ENCODE assay signal across 24 cellular contexts in the genomic region with DNA sequence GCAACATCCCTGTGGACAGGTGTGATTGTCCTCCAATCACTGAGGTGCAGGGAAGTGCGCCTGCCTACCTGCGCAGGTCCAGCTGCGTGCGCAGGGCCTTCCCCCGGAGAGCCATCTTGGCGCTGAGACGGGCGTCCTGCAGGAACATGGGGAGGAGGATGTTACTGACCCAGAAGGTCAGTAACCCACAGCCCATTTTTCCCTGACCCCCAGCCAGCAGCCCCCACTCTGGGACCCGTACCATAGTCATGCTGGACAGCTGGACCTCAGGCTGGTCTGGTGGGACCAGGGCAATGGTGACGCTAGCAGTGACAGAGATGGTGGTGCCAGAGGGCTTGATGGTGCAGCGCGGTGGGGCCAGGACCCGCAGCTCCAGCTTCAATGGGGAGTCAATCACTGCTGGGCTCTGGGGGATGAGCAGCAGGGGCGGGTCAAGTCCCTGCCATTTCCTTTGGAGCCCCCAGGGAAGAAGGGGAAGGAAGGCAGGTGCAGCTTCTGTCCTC. TPM values are rescaled to one million over a fixed set of nuclear protein-coding genes. Genes with fewer than 3 reads are reported as not detected.
A peak's percentile ranks its signal among the peaks of the same experiment; 100 is the strongest.
DNase-seq lines count a peak whose midpoint lies in the region; ATAC-seq, FAIRE-seq and TF ChIP-seq lines count a peak whose summit lies in the region.
"Had no signal": no experiment of that assay in that cellular context is flagged by ENCODE, and none has a peak within 500 bp of the region (broad histone marks: within the 10 kb centered on the region; RNA-seq: fewer than 3 reads in every experiment).

No MANE protein-coding gene starts in this region.

- no peak for ATAC-seq in GM18517 (IDR thresholded peaks at IDR 0.05; ENCODE audit: unreplicated experiment)
- ATAC-seq: GM23338, PC-3, SK-N-SH treated with all-trans-retinoic acid at 6 μM for 48 hours had no signal

- DNase-seq in NCI-H2171 treated with DMSO at 0.1 percent for 48 hours (lab: John Stamatoyannopoulos, UW) (peak; percentile 23), NCI-H2171 (lab: John Stamatoyannopoulos, UW) (no peak), NCI-H1105 (lab: John Stamatoyannopoulos, UW) (peak; percentile 8), kidney (peak; percentile 70), caudate nucleus (lab: John Stamatoyannopoulos, UW) (no peak), NOMO-1 treated with DMSO at 0.1 percent for 48 hours (lab: John Stamatoyannopoulos, UW; ENCODE audit: unreplicated experiment) (no peak)
- DNase-seq: 8988T; ACHN; BE2C; CD4-positive, CD25-positive, alpha-beta regulatory T cell; HFFc6; KG1; MM.1S; NCI-H1694 treated with DMSO at 0.1 percent for 48 hours; NCI-H2081; NCI-H345; NCI-H510A treated with DMSO at 0.1 percent for 48 hours; PC-3 had no signal

- H3K9ac ChIP-seq in kidney (ENCODE audit: low read length in 2 of 2) = no peak overlapping the region

- H3K36me3 ChIP-seq in kidney (ENCODE audit: control insufficient read depth in 1 of 2, insufficient read depth in 2 of 2, low read length in 2 of 2) = peaks cover 7 to 12% of the 10 kb centered on the region in 2 donors

- no peaks in the 10 kb centered on the region for H3K4me1 ChIP-seq in kidney (ENCODE audit: control insufficient read depth in 1 of 2, insufficient read depth in 1 of 2, low read depth in 1 of 2, low read length in 2 of 2)
- H3K4me1 ChIP-seq: BE2C had no signal

- no peak for TF ChIP-seq CTCF in kidney (IDR thresholded peaks at IDR 0.05; ENCODE audit: borderline replicate concordance, extremely low read depth, insufficient read depth)

- no peak overlapping the region for H3K4me3 ChIP-seq in kidney (ENCODE audit: low read length in 2 of 2)
- H3K4me3 ChIP-seq: GM23338, HAP-1 had no signal

- H3K9me3 ChIP-seq in kidney (ENCODE audit: control insufficient read depth in 1 of 2, low read length in 2 of 2) = no peaks in the 10 kb centered on the region
- H3K9me3 ChIP-seq: BE2C, HAP-1 had no signal

- H3K27ac ChIP-seq in kidney (ENCODE audit: low read depth in 2 of 2, low read length in 2 of 2) = no peak overlapping the region
- no peak overlapping the region for H3K27ac ChIP-seq in caudate nucleus (ENCODE audit: low read depth, low read length)

- no peak for FAIRE-seq in kidney (lab: Jason Lieb, UNC)
- FAIRE-seq: D721Med, HTR-8/SVneo had no signal

- intact Hi-C loops in kidney (cut with DNase I) = no loop called here

RNA-seq across cellular contexts. Expression of a gene that starts 9.7 kb away (rescaled TPM):
- 345 TPM for total RNA-seq in kidney
- 790 TPM for polyA plus RNA-seq in kidney (ENCODE audit: insufficient read depth, low read depth, low replicate concordance)

RNA-seq across cellular contexts. Expression of a gene that starts 11.1 kb away (rescaled TPM):
- total RNA-seq in kidney = 180 TPM
- polyA plus RNA-seq in kidney (ENCODE audit: insufficient read depth, low read depth, low replicate concordance) = 408 TPM

RNA-seq across cellular contexts. Expression of a gene that starts 11.2 kb away (rescaled TPM):
- 27.5 TPM for total RNA-seq in kidney
- 37.3 TPM for polyA plus RNA-seq in kidney (ENCODE audit: insufficient read depth, low read depth, low replicate concordance)

RNA-seq across cellular contexts. Expression of a gene that starts 14.8 kb away (rescaled TPM):
- total RNA-seq in kidney = 6.7 TPM
- polyA plus RNA-seq in kidney (ENCODE audit: insufficient read depth, low read depth, low replicate concordance) = 6.7 TPM
- polyA plus RNA-seq: CD4-positive, CD25-positive, alpha-beta regulatory T cell; GM23338 had no signal

RNA-seq across cellular contexts. Expression of a gene that starts 21.2 kb away (rescaled TPM):
- 13.1 TPM for total RNA-seq in kidney
- 6.7 TPM for polyA plus RNA-seq in kidney (ENCODE audit: insufficient read depth, low read depth, low replicate concordance)

Comparison
In these comparisons a context has a peak if more than half of its experiments do, and no peak if none do; other contexts are left out.
1. DNase-seq: peak in NCI-H2171 treated with DMSO at 0.1 percent for 48 hours (single experiment), NCI-H1105 (single experiment) and kidney (single experiment); none in NCI-H2171 (single experiment), caudate nucleus (0 of 61) and NOMO-1 treated with DMSO at 0.1 percent for 48 hours (single experiment).